ENCODE assay signal across 20 cellular contexts in genomic region chr14:53840444-53840843, GRCh38.
A peak's percentile ranks its signal among the peaks of the same experiment; 100 is the strongest.
DNase-seq lines count a peak whose midpoint lies in the region; ATAC-seq, FAIRE-seq and TF ChIP-seq lines count a peak whose summit lies in the region.
"Had no signal": no experiment of that assay in that cellular context is flagged by ENCODE, and none has a peak within 500 bp of the region (broad histone marks: within the 10 kb centered on the region; RNA-seq: fewer than 3 reads in every experiment).

No MANE protein-coding gene starts in this region.

- H3K27me3 ChIP-seq in astrocyte (ENCODE audit: insufficient read depth, low read length) (no peaks in the 10 kb centered on the region), keratinocyte (ENCODE audit: control insufficient read depth, extremely low read depth, insufficient read depth, low read length) (no peaks in the 10 kb centered on the region), uterus (no peaks in the 10 kb centered on the region)
- H3K27me3 ChIP-seq: MG63 had no signal

- no peak overlapping the region for H3K4me3 ChIP-seq in astrocyte (ENCODE audit: insufficient read depth, low read depth, low read length)
- no peak overlapping the region for H3K4me3 ChIP-seq in keratinocyte (ENCODE audit: control insufficient read depth in 2 of 3, extremely low read depth in 1 of 3, insufficient read depth in 2 of 3, low read depth in 1 of 3, low read length in 3 of 3)
- no peak overlapping the region for H3K4me3 ChIP-seq in uterus
- H3K4me3 ChIP-seq: coronary artery, HAP-1, MG63, skin epidermis had no signal

- H3K27me3 Mint-ChIP-seq in astrocyte (ENCODE audit: low read depth, unreplicated experiment): no peaks in the 10 kb centered on the region
- H3K27me3 Mint-ChIP-seq: activated CD4-positive, alpha-beta memory T cell treated with anti-CD3 and anti-CD28 coated beads, Interleukin-2, amount 10 ng/mL, durations not matched to agents 7 days and 5 days; stimulated activated naive CD8-positive, alpha-beta T cell treated with anti-CD3 and anti-CD28 coated beads, Interleukin-15, Interleukin-2, amounts not matched to agents 100 ng/mL and 50 ng/mL, for 24 hours had no signal

- H3K79me2 ChIP-seq in astrocyte (ENCODE audit: insufficient read depth, low read length) (no peaks in the 10 kb centered on the region), keratinocyte (ENCODE audit: control insufficient read depth, insufficient read depth, low read length) (no peaks in the 10 kb centered on the region)

- intact Hi-C loops in uterus (cut with DNase I; ENCODE audit: low total_unique reads): no loop called here

- H3K9ac ChIP-seq in astrocyte (ENCODE audit: low read length): no peak overlapping the region
- no peak overlapping the region for H3K9ac ChIP-seq in keratinocyte (ENCODE audit: control insufficient read depth, extremely low read depth, insufficient read depth, low read length)

- H3K27ac Mint-ChIP-seq in astrocyte (ENCODE audit: unreplicated experiment): no peak overlapping the region
- H3K27ac Mint-ChIP-seq: activated CD4-positive, alpha-beta memory T cell treated with anti-CD3 and anti-CD28 coated beads, Interleukin-2, amount 10 ng/mL, durations not matched to agents 7 days and 5 days; activated T-helper 1 cell treated with anti-CD3 and anti-CD28 coated beads, Interleukin-12 subunit alpha, Interleukin-12 subunit beta, Interleukin-2, Interleukin-4 antibody, amounts not matched to agents 30 ng/mL and 10 ng/mL and 1 ng/mL, durations not matched to agents 14 hours and 24 hours and 36 hours; stimulated activated naive CD8-positive, alpha-beta T cell treated with anti-CD3 and anti-CD28 coated beads, Interleukin-15, Interleukin-2, amounts not matched to agents 100 ng/mL and 50 ng/mL, for 24 hours had no signal

- H3K27ac ChIP-seq in astrocyte (ENCODE audit: low read depth, low read length): no peak overlapping the region
- H3K27ac ChIP-seq in keratinocyte (ENCODE audit: control insufficient read depth, insufficient read depth, low read length): no peak overlapping the region
- no peak overlapping the region for H3K27ac ChIP-seq in uterus
- H3K27ac ChIP-seq: coronary artery, skin epidermis had no signal

- no peaks in the 10 kb centered on the region for H3K9me3 ChIP-seq in astrocyte (ENCODE audit: insufficient read depth, low read depth, low read length)
- H3K9me3 ChIP-seq in keratinocyte (ENCODE audit: control insufficient read depth, low read depth, low read length): no peaks in the 10 kb centered on the region
- no peaks in the 10 kb centered on the region for H3K9me3 ChIP-seq in uterus
- H3K9me3 ChIP-seq: HAP-1, MG63 had no signal

- no peaks in the 10 kb centered on the region for H3K36me3 ChIP-seq in astrocyte (ENCODE audit: insufficient read depth, low read length)
- no peaks in the 10 kb centered on the region for H3K36me3 ChIP-seq in keratinocyte (ENCODE audit: control insufficient read depth in 2 of 2, extremely low read depth in 1 of 2, insufficient read depth in 2 of 2, low read length in 2 of 2)
- no peaks in the 10 kb centered on the region for H3K36me3 ChIP-seq in uterus
- H3K36me3 ChIP-seq: HAP-1, MG63 had no signal

- H3K4me2 ChIP-seq in astrocyte (ENCODE audit: low read length): no peak overlapping the region
- H3K4me2 ChIP-seq in keratinocyte (ENCODE audit: control insufficient read depth, extremely low read depth, insufficient read depth, low read depth, low read length): no peak overlapping the region

- H2AFZ ChIP-seq in astrocyte (ENCODE audit: low read depth, low read length): no peak overlapping the region
- H2AFZ ChIP-seq in keratinocyte (ENCODE audit: control insufficient read depth, low read length): no peak overlapping the region

- no peak for TF ChIP-seq POLR2A in uterus (IDR thresholded peaks at IDR 0.05)

- H3K9me1 ChIP-seq in keratinocyte (ENCODE audit: control insufficient read depth, extremely low read depth, insufficient read depth, low read length): no peaks in the 10 kb centered on the region

- H3K36me3 Mint-ChIP-seq in astrocyte (ENCODE audit: low read depth, unreplicated experiment): no peaks in the 10 kb centered on the region

- peak; percentile 21 for DNase-seq in COLO668 (lab: John Stamatoyannopoulos, UW; ENCODE audit: unreplicated experiment)
- DNase-seq in HT1080 (ENCODE audit: low read depth): peak; percentile 90
- peak; percentile 62 for DNase-seq in astrocyte (ENCODE audit: low read depth)
- DNase-seq in keratinocyte (ENCODE audit: low read depth, low spot score): peak; percentile 49
- no peak for DNase-seq in UCSD-AML1 (lab: John Stamatoyannopoulos, UW; ENCODE audit: unreplicated experiment)
- DNase-seq in uterus: no peak
- DNase-seq in foreskin melanocyte: no peak
- DNase-seq: activated CD4-positive, alpha-beta memory T cell treated with anti-CD3 and anti-CD28 coated beads, Interleukin-2, amount 10 ng/mL, durations not matched to agents 7 days and 5 days; amniotic stem cell; Caco-2; mesenchymal stem cell; MG63; NCI-H2107 had no signal

- H3K4me1 ChIP-seq in astrocyte (ENCODE audit: insufficient read depth, low read length) (peaks cover 4% of the 10 kb centered on the region), keratinocyte (ENCODE audit: control insufficient read depth, extremely low read depth, insufficient read depth, low read length) (peaks cover 4% of the 10 kb centered on the region), uterus (no peaks in the 10 kb centered on the region)
- H3K4me1 ChIP-seq: HAP-1 had no signal

- no peak for TF ChIP-seq CTCF in astrocyte (IDR thresholded peaks at IDR 0.05; ENCODE audit: insufficient read depth, low read depth, low read length)
- no peak for TF ChIP-seq CTCF in keratinocyte (optimal IDR thresholded peaks at IDR 0.05 in 1 of 3, IDR thresholded peaks at IDR 0.05 in 1 of 3, conservative IDR thresholded peaks at IDR 0.05 in 1 of 3; ENCODE audit: extremely low read depth in 1 of 3, insufficient read depth in 2 of 3, low read length in 3 of 3)
- TF ChIP-seq CTCF in uterus (IDR thresholded peaks at IDR 0.05): no peak

- dilution Hi-C loops in keratinocyte (cut with MboI; ENCODE audit: extremely low pct_ligation_motif_present, low sequenced_read_pairs): no loop called here

- H3K9me3 Mint-ChIP-seq in astrocyte (ENCODE audit: unreplicated experiment): peaks cover 9% of the 10 kb centered on the region

- H4K20me1 ChIP-seq in astrocyte (ENCODE audit: insufficient read depth, low read length) (no peaks in the 10 kb centered on the region), keratinocyte (ENCODE audit: control insufficient read depth, extremely low read depth, insufficient read depth, low read length) (no peaks in the 10 kb centered on the region)

- no peak overlapping the region for H3K4me3 Mint-ChIP-seq in astrocyte (ENCODE audit: unreplicated experiment)
- H3K4me3 Mint-ChIP-seq: activated CD4-positive, alpha-beta memory T cell treated with anti-CD3 and anti-CD28 coated beads, Interleukin-2, amount 10 ng/mL, durations not matched to agents 7 days and 5 days; activated T-helper 1 cell treated with anti-CD3 and anti-CD28 coated beads, Interleukin-12 subunit alpha, Interleukin-12 subunit beta, Interleukin-2, Interleukin-4 antibody, amounts not matched to agents 30 ng/mL and 10 ng/mL and 1 ng/mL, durations not matched to agents 14 hours and 24 hours and 36 hours; stimulated activated naive CD8-positive, alpha-beta T cell treated with anti-CD3 and anti-CD28 coated beads, Interleukin-15, Interleukin-2, amounts not matched to agents 100 ng/mL and 50 ng/mL, for 24 hours had no signal

- no peak for ATAC-seq in HG03095 (IDR thresholded peaks at IDR 0.05; ENCODE audit: unreplicated experiment)
- ATAC-seq: SK-N-SH treated with all-trans-retinoic acid at 6 μM for 48 hours had no signal

- FAIRE-seq in astrocyte (lab: Jason Lieb, UNC) (no peak), keratinocyte (lab: Jason Lieb, UNC) (peak; percentile 77)

- H3K4me1 Mint-ChIP-seq in astrocyte (ENCODE audit: low read depth, unreplicated experiment): peaks cover 7% of the 10 kb centered on the region
- H3K4me1 Mint-ChIP-seq: activated CD4-positive, alpha-beta memory T cell treated with anti-CD3 and anti-CD28 coated beads, Interleukin-2, amount 10 ng/mL, durations not matched to agents 7 days and 5 days had no signal

Comparison
In these comparisons a context has a peak if more than half of its experiments do, and no peak if none do; other contexts are left out.
1. DNase-seq: peak in COLO668 (single experiment), HT1080 (single experiment), astrocyte (single experiment) and keratinocyte (single experiment); none in UCSD-AML1 (single experiment), uterus (0 of 2) and foreskin melanocyte (single experiment).